18 cellular contexts compared by ENCODE assay signal in the genomic region with DNA sequence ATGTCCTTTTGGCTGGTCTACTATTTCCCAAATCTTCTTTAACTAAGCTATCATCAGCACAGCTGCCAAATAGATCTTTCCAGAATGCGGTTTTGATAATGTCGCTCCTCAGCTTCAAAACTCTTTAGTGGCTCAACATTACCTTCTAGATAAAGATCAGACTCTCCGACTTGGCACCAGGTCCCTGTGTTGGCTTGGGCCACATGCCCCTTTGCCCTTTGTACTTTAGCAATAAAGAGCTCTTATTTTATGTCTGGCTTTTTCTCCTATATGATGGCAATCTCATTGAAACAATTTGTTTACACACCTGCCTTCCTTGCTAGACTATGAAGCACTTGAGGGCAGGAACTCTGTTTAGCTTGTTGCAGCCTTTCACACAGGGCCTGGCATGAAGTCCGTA.
DNase-seq lines count a peak whose midpoint lies in the region; ATAC-seq, FAIRE-seq and TF ChIP-seq lines count a peak whose summit lies in the region.
"Had no signal": no experiment of that assay in that cellular context is flagged by ENCODE, and none has a peak within 500 bp of the region (broad histone marks: within the 10 kb centered on the region; RNA-seq: fewer than 3 reads in every experiment).

No MANE protein-coding gene starts in this region.

- H3K4me3 ChIP-seq in mucosa of descending colon: no peak overlapping the region
- H3K4me3 ChIP-seq: BLaER1, GM12878, HAP-1, K562 had no signal

- peaks cover 10% of the 10 kb centered on the region for H3K4me1 ChIP-seq in mucosa of descending colon (ENCODE audit: low read depth)
- H3K4me1 ChIP-seq: BLaER1, HAP-1 had no signal

- H3K9me3 ChIP-seq in mucosa of descending colon: peaks cover 3% of the 10 kb centered on the region
- H3K9me3 ChIP-seq: BLaER1, HAP-1 had no signal

- no peaks in the 10 kb centered on the region for H3K4me1 Mint-ChIP-seq in effector memory CD8-positive, alpha-beta T cell (ENCODE audit: low read depth in 2 of 2)
- H3K4me1 Mint-ChIP-seq: CD8-positive, alpha-beta memory T cell had no signal

- DNase-seq in DMS53 (lab: John Stamatoyannopoulos, UW) (peak; percentile 34), DMS53 treated with DMSO at 0.1 percent for 48 hours (lab: John Stamatoyannopoulos, UW; ENCODE audit: unreplicated experiment) (no peak), mucosa of descending colon (peak in 2 of 3 donors; percentile 58 to 87), hippocampal formation (lab: John Stamatoyannopoulos, UW) (no peak), activated gamma-delta T cell (lab: John Stamatoyannopoulos, UW) (no peak)
- DNase-seq in effector memory CD8-positive, alpha-beta T cell: no peak
- no peak for DNase-seq in activated CD4-positive, CD25-positive, alpha-beta regulatory T cell treated with anti-CD3 and anti-CD28 coated beads, Interleukin-2, amount 50 U/mL, for 72 hours
- DNase-seq: 8988T; AML-193; CD8-positive, alpha-beta memory T cell; DMS79 had no signal

- intact Hi-C loops in mucosa of descending colon (cut with DNase I, micrococcal nuclease): loop anchor here in 1 of 2 donors (5.0 kb wide), 1 partner anchor 127 kb away; a partner anchor contains a TSS

- H3K4me3 Mint-ChIP-seq in effector memory CD8-positive, alpha-beta T cell: no peak overlapping the region
- H3K4me3 Mint-ChIP-seq: CD8-positive, alpha-beta memory T cell had no signal

- peaks cover 3% of the 10 kb centered on the region for H3K36me3 Mint-ChIP-seq in effector memory CD8-positive, alpha-beta T cell (ENCODE audit: insufficient read depth)

- no peak for TF ChIP-seq CTCF in mucosa of descending colon (IDR thresholded peaks at IDR 0.05)

- peak; percentile 5 for FAIRE-seq in colon (lab: Jason Lieb, UNC)
- FAIRE-seq: GM12878, GM18507, H1, K562 had no signal

- H3K36me3 ChIP-seq in mucosa of descending colon (ENCODE audit: low read depth): no peaks in the 10 kb centered on the region
- H3K36me3 ChIP-seq: BLaER1, HAP-1 had no signal

- peak; percentile 62 for ATAC-seq in mucosa of descending colon
- ATAC-seq in effector memory CD8-positive, alpha-beta T cell (replicated peaks): no peak
- ATAC-seq: GM12878, K562 had no signal

- peaks cover 32 to 55% of the 10 kb centered on the region in 2 donors for H3K27me3 Mint-ChIP-seq in effector memory CD8-positive, alpha-beta T cell

- no peak overlapping the region for H3K27ac Mint-ChIP-seq in effector memory CD8-positive, alpha-beta T cell
- H3K27ac Mint-ChIP-seq: CD8-positive, alpha-beta memory T cell had no signal

- no peaks in the 10 kb centered on the region for H3K9me3 Mint-ChIP-seq in effector memory CD8-positive, alpha-beta T cell
- H3K9me3 Mint-ChIP-seq: CD8-positive, alpha-beta memory T cell had no signal

Comparison
In these comparisons a context has a peak if more than half of its experiments do, and no peak if none do; other contexts are left out.
1. DNase-seq: peak in DMS53 (single experiment) and mucosa of descending colon (2 of 3); none in DMS53 treated with DMSO at 0.1 percent for 48 hours (single experiment), effector memory CD8-positive, alpha-beta T cell (0 of 3), hippocampal formation (0 of 2), activated CD4-positive, CD25-positive, alpha-beta regulatory T cell treated with anti-CD3 and anti-CD28 coated beads, Interleukin-2, amount 50 U/mL, for 72 hours (single experiment) and activated gamma-delta T cell (single experiment).